In genomic region chr4:71231073-71231752, GRCh38 we compare ENCODE assay signal across 1 cellular context.
TF ChIP-seq lines count a peak whose summit lies in the region.

No MANE protein-coding gene starts in this region.

TF ChIP-seq in GM23338, 12 proteins besides CTCF, POLR2A, EP300 and RAD21 (continued from another document):
- TF ChIP-seq REST (IDR thresholded peaks at IDR 0.05; ENCODE audit: unreplicated experiment) (no peak), ZNF331 (CRISPR knock-in tag; IDR thresholded peaks at IDR 0.05; ENCODE audit: low read depth) (no peak), STAT1 (IDR thresholded peaks at IDR 0.05; ENCODE audit: unreplicated experiment) (no peak), EZH2 (IDR thresholded peaks at IDR 0.05; ENCODE audit: low read depth, unreplicated experiment) (no peak), ETS1 (IDR thresholded peaks at IDR 0.05) (no peak), CREB1 (CRISPR knock-in tag; IDR thresholded peaks at IDR 0.05; ENCODE audit: low read depth) (no peak), ZNF114 (CRISPR knock-in tag; IDR thresholded peaks at IDR 0.05) (no peak), POLR2AphosphoS5 (IDR thresholded peaks at IDR 0.05; ENCODE audit: low read depth) (no peak), JUNB (IDR thresholded peaks at IDR 0.05; ENCODE audit: unreplicated experiment) (no peak)
